In genomic region chr13:114005206-114005720, GRCh38 we compare ENCODE assay signal across 22 cellular contexts. TPM values are rescaled to one million over a fixed set of nuclear protein-coding genes. Genes with fewer than 3 reads are reported as not detected.
DNase-seq lines count a peak whose midpoint lies in the region; ATAC-seq, FAIRE-seq and TF ChIP-seq lines count a peak whose summit lies in the region.
"Had no signal": no experiment of that assay in that cellular context is flagged by ENCODE, and none has a peak within 500 bp of the region (broad histone marks: within the 10 kb centered on the region; RNA-seq: fewer than 3 reads in every experiment).

No MANE protein-coding gene starts in this region.

- H3K36me3 ChIP-seq in astrocyte (ENCODE audit: insufficient read depth, low read length) (peaks cover 14% of the 10 kb centered on the region), kidney (ENCODE audit: control insufficient read depth in 1 of 2, insufficient read depth in 2 of 2, low read length in 2 of 2) (peaks cover 0 to 6% of the 10 kb centered on the region in 2 donors), smooth muscle cell (ENCODE audit: low read depth) (no peaks in the 10 kb centered on the region), tibial artery (peaks cover 19 to 57% (median 28%) of the 10 kb centered on the region in 3 donors)
- H3K36me3 ChIP-seq: breast epithelium had no signal

- DNase-seq in RWPE1 (ENCODE audit: low spot score) (no peak), astrocyte (ENCODE audit: low read depth) (no peak), kidney (peak; percentile 44), smooth muscle cell (lab: John Stamatoyannopoulos, UW; ENCODE audit: unreplicated experiment) (no peak), tibial artery (no peak), globus pallidus (ENCODE audit: low spot score) (no peak)
- DNase-seq: activated CD8-positive, alpha-beta memory T cell treated with anti-CD3 and anti-CD28 coated beads, Interleukin-2, amount 10 ng/mL, durations not matched to agents 7 days and 5 days; DMS153; GOT3; mammary epithelial cell; NCI-H2107; NCI-H526 had no signal

- no peaks in the 10 kb centered on the region for H3K79me2 ChIP-seq in astrocyte (ENCODE audit: insufficient read depth, low read length)
- no peaks in the 10 kb centered on the region for H3K79me2 ChIP-seq in smooth muscle cell (ENCODE audit: low read depth)

- no peak overlapping the region for H3K4me3 ChIP-seq in astrocyte (ENCODE audit: insufficient read depth, low read depth, low read length)
- no peak overlapping the region for H3K4me3 ChIP-seq in kidney (ENCODE audit: low read length in 2 of 2)
- H3K4me3 ChIP-seq in smooth muscle cell, result no peak overlapping the region
- no peak overlapping the region for H3K4me3 ChIP-seq in tibial artery
- H3K4me3 ChIP-seq: BLaER1, breast epithelium, SJSA1, thoracic aorta had no signal

- H3K27ac Mint-ChIP-seq in astrocyte (ENCODE audit: unreplicated experiment), result peak overlapping the region; percentile 64
- H3K27ac Mint-ChIP-seq: activated CD8-positive, alpha-beta memory T cell treated with anti-CD3 and anti-CD28 coated beads, Interleukin-2, amount 10 ng/mL, durations not matched to agents 7 days and 5 days had no signal

- H4K20me1 ChIP-seq in astrocyte (ENCODE audit: insufficient read depth, low read length) (peaks cover 11% of the 10 kb centered on the region), smooth muscle cell (ENCODE audit: low read depth) (no peaks in the 10 kb centered on the region)

- peaks cover 11% of the 10 kb centered on the region for H3K4me1 ChIP-seq in astrocyte (ENCODE audit: insufficient read depth, low read length)
- H3K4me1 ChIP-seq in kidney (ENCODE audit: control insufficient read depth in 1 of 2, insufficient read depth in 1 of 2, low read depth in 1 of 2, low read length in 2 of 2), result no peaks in the 10 kb centered on the region
- H3K4me1 ChIP-seq in smooth muscle cell (ENCODE audit: low read depth), result no peaks in the 10 kb centered on the region
- no peaks in the 10 kb centered on the region for H3K4me1 ChIP-seq in tibial artery
- H3K4me1 ChIP-seq: BLaER1, breast epithelium had no signal

- no peaks in the 10 kb centered on the region for H3K9me3 Mint-ChIP-seq in astrocyte (ENCODE audit: unreplicated experiment)
- H3K9me3 Mint-ChIP-seq: activated naive CD4-positive, alpha-beta T cell treated with anti-CD3 and anti-CD28 coated beads, Interleukin-2, amount 50 U/mL, for 24 hours; T-helper 2 cell treated with Interferon-gamma antibody and Interleukin-4, amounts not matched to agents 5 μg/mL and 100 μg/mL, for 36 hours had no signal

- WGBS in smooth muscle cell (ENCODE audit: low lambda C conversion rate), result 93% methylated on average over 15 of the region's 15 CpGs

- ATAC-seq in HG02610 (IDR thresholded peaks at IDR 0.05; ENCODE audit: unreplicated experiment), result no peak
- ATAC-seq: activated CD4-positive, CD25-positive, alpha-beta regulatory T cell treated with anti-CD3 and anti-CD28 coated beads, Interleukin-2, amount 50 U/mL, for 24 hours; activated CD8-positive, alpha-beta memory T cell treated with anti-CD3 and anti-CD28 coated beads, Interleukin-2, amount 10 ng/mL, durations not matched to agents 7 days and 5 days had no signal

- H2AFZ ChIP-seq in astrocyte (ENCODE audit: low read depth, low read length) (no peak overlapping the region), smooth muscle cell (ENCODE audit: low read depth) (no peak overlapping the region)

- H3K27ac ChIP-seq in RWPE1 (peak overlapping the region; percentile 9; the same call in 1 of the 2 replicates), astrocyte (ENCODE audit: low read depth, low read length) (peak overlapping the region; percentile 72), kidney (ENCODE audit: low read depth in 2 of 2, low read length in 2 of 2) (no peak overlapping the region), smooth muscle cell (ENCODE audit: low read depth) (peak overlapping the region; percentile 24), tibial artery (no peak overlapping the region)
- H3K27ac ChIP-seq: BLaER1, breast epithelium, HL-60, neutrophil, SJSA1, thoracic aorta had no signal

- peak overlapping the region; percentile 31 for H3K4me2 ChIP-seq in astrocyte (ENCODE audit: low read length)
- H3K4me2 ChIP-seq in smooth muscle cell, result no peak overlapping the region
- H3K4me2 ChIP-seq: BLaER1 had no signal

- no peak for TF ChIP-seq CTCF in RWPE1 (conservative IDR thresholded peaks at IDR 0.05; ENCODE audit: low read depth)
- no peak for TF ChIP-seq CTCF in astrocyte (IDR thresholded peaks at IDR 0.05; ENCODE audit: insufficient read depth, low read depth, low read length)
- TF ChIP-seq CTCF in kidney (IDR thresholded peaks at IDR 0.05; ENCODE audit: borderline replicate concordance, extremely low read depth, insufficient read depth), result no peak
- no peak for TF ChIP-seq CTCF in smooth muscle cell (IDR thresholded peaks at IDR 0.05; ENCODE audit: borderline replicate concordance, insufficient read depth, poor library complexity, severe bottlenecking)
- no peak for TF ChIP-seq CTCF in tibial artery (IDR thresholded peaks at IDR 0.05)

- peaks cover 10% of the 10 kb centered on the region for H3K36me3 Mint-ChIP-seq in astrocyte (ENCODE audit: low read depth, unreplicated experiment)

- CTCF ChIA-PET in RWPE1 (lab: Yijun Ruan, JAX), result no interaction called here

- H3K4me1 Mint-ChIP-seq in astrocyte (ENCODE audit: low read depth, unreplicated experiment), result no peaks in the 10 kb centered on the region
- H3K4me1 Mint-ChIP-seq: activated CD8-positive, alpha-beta memory T cell treated with anti-CD3 and anti-CD28 coated beads, Interleukin-2, amount 10 ng/mL, durations not matched to agents 7 days and 5 days; activated naive CD4-positive, alpha-beta T cell treated with anti-CD3 and anti-CD28 coated beads, Interleukin-2, amount 50 U/mL, for 24 hours had no signal

- POLR2A ChIA-PET in RWPE1 (lab: Yijun Ruan, JAX; ENCODE audit: low non-redundant PET), result no interaction called here

- H3K9me3 ChIP-seq in astrocyte (ENCODE audit: insufficient read depth, low read depth, low read length), result no peaks in the 10 kb centered on the region
- H3K9me3 ChIP-seq in kidney (ENCODE audit: control insufficient read depth in 1 of 2, low read length in 2 of 2), result no peaks in the 10 kb centered on the region
- no peaks in the 10 kb centered on the region for H3K9me3 ChIP-seq in smooth muscle cell (replicated peaks; ENCODE audit: low read depth)
- no peaks in the 10 kb centered on the region for H3K9me3 ChIP-seq in tibial artery
- H3K9me3 ChIP-seq: BLaER1, breast epithelium, neutrophil, SJSA1, thoracic aorta had no signal

- H3K27me3 ChIP-seq in astrocyte (ENCODE audit: insufficient read depth, low read length) (no peaks in the 10 kb centered on the region), smooth muscle cell (ENCODE audit: low read depth) (no peaks in the 10 kb centered on the region), tibial artery (no peaks in the 10 kb centered on the region)
- H3K27me3 ChIP-seq: BLaER1, breast epithelium, neutrophil, SJSA1 had no signal

- intact Hi-C loops in kidney (cut with DNase I), result no loop called here
- intact Hi-C loops in tibial artery (cut with DNase I; ENCODE audit: low total_unique reads), result no loop called here

- no peak overlapping the region for H3K4me3 Mint-ChIP-seq in astrocyte (ENCODE audit: unreplicated experiment)
- H3K4me3 Mint-ChIP-seq: activated CD8-positive, alpha-beta memory T cell treated with anti-CD3 and anti-CD28 coated beads, Interleukin-2, amount 10 ng/mL, durations not matched to agents 7 days and 5 days; activated naive CD4-positive, alpha-beta T cell treated with anti-CD3 and anti-CD28 coated beads, Interleukin-2, amount 50 U/mL, for 24 hours; T-helper 2 cell treated with Interferon-gamma antibody and Interleukin-4, amounts not matched to agents 5 μg/mL and 100 μg/mL, for 36 hours had no signal

- H3F3A ChIP-seq in smooth muscle cell (ENCODE audit: low read depth), result no peaks in the 10 kb centered on the region

- no peak for FAIRE-seq in astrocyte (lab: Jason Lieb, UNC)
- no peak for FAIRE-seq in kidney (lab: Jason Lieb, UNC)

- H3K9ac ChIP-seq in astrocyte (ENCODE audit: low read length) (peak overlapping the region; percentile 38), kidney (ENCODE audit: low read length in 2 of 2) (no peak overlapping the region), smooth muscle cell (ENCODE audit: low read depth) (no peak overlapping the region)
- H3K9ac ChIP-seq: BLaER1 had no signal

- no peaks in the 10 kb centered on the region for H3K27me3 Mint-ChIP-seq in astrocyte (ENCODE audit: low read depth, unreplicated experiment)
- H3K27me3 Mint-ChIP-seq: activated CD8-positive, alpha-beta memory T cell treated with anti-CD3 and anti-CD28 coated beads, Interleukin-2, amount 10 ng/mL, durations not matched to agents 7 days and 5 days; activated naive CD4-positive, alpha-beta T cell treated with anti-CD3 and anti-CD28 coated beads, Interleukin-2, amount 50 U/mL, for 24 hours had no signal

RNA-seq across cellular contexts. Expression of gene C13orf46, which starts 31.4 kb away (rescaled TPM):
- total RNA-seq in astrocyte, result 3.0 and 5.0 TPM in 2 replicates
- total RNA-seq in kidney, result 1.1 TPM
- polyA plus RNA-seq in kidney (ENCODE audit: insufficient read depth, low read depth, low replicate concordance), result not detected
- 5.8 TPM in 1 of 2 replicates, not detected in the other for total RNA-seq in smooth muscle cell
- polyA plus RNA-seq in smooth muscle cell, result 0.26 and 0.87 TPM in 2 replicates
- total RNA-seq: SJSA1 had no signal

Comparison
In these comparisons a context has a peak if more than half of its experiments do, and no peak if none do; other contexts are left out.
1. H3K27ac ChIP-seq: peak in RWPE1 (single experiment), astrocyte (single experiment) and smooth muscle cell (single experiment); none in kidney (0 of 2) and tibial artery (0 of 2).